Comparison of ENCODE assay signal across 28 cellular contexts in genomic region chr4:183068502-183068901, GRCh38.
"Had no signal": no experiment of that assay in that cellular context is flagged by ENCODE, and none has a peak within 500 bp of the region (broad histone marks: within the 10 kb centered on the region; RNA-seq: fewer than 3 reads in every experiment).

No MANE protein-coding gene starts in this region.

- H3K9me3 ChIP-seq: colonic mucosa, esophagus squamous epithelium had no signal

- H3K4me3 Mint-ChIP-seq: dendritic cell treated with granulocyte-macrophage colony-stimulating factor and Interleukin-4, amounts not matched to agents 40 ng/mL and 50 ng/mL, for 4 days; effector memory CD8-positive, alpha-beta T cell; endodermal cell had no signal

- H3K4me1 ChIP-seq: colonic mucosa, esophagus squamous epithelium, foreskin keratinocyte, gastrocnemius medialis, gastroesophageal sphincter had no signal

- H3K4me1 Mint-ChIP-seq: endodermal cell had no signal

- DNase-seq: colonic mucosa; cortex of kidney; dermis blood vessel endothelial cell; dorsolateral prefrontal cortex; effector CD4-positive, alpha-beta T cell; effector CD8-positive, alpha-beta T cell; effector memory CD4-positive, alpha-beta T cell; effector memory CD8-positive, alpha-beta T cell; endodermal cell; erythroblast; esophagus squamous epithelium; foreskin fibroblast; foreskin keratinocyte; gastrocnemius medialis; glutamatergic neuron; head of caudate nucleus; heart left ventricle; heart right ventricle had no signal

- H3K27me3 ChIP-seq: colonic mucosa, esophagus muscularis mucosa, esophagus squamous epithelium, foreskin keratinocyte, gastrocnemius medialis, gastroesophageal sphincter, heart left ventricle, heart right ventricle had no signal

- H3K27ac Mint-ChIP-seq: dendritic cell treated with granulocyte-macrophage colony-stimulating factor and Interleukin-4, amounts not matched to agents 40 ng/mL and 50 ng/mL, for 4 days; effector memory CD8-positive, alpha-beta T cell; endodermal cell had no signal

- ATAC-seq: effector memory CD8-positive, alpha-beta T cell; esophagus mucosa; foreskin keratinocyte; gastrocnemius medialis; gastroesophageal sphincter; heart left ventricle; heart right ventricle had no signal

- H3K27ac ChIP-seq: colonic mucosa, coronary artery, dorsolateral prefrontal cortex, epithelial cell of prostate, esophagus muscularis mucosa, esophagus squamous epithelium, foreskin keratinocyte, gastrocnemius medialis, gastroesophageal sphincter, heart left ventricle, heart right ventricle had no signal

- H3K4me3 ChIP-seq: colonic mucosa, coronary artery, dorsolateral prefrontal cortex, esophagus muscularis mucosa, esophagus squamous epithelium, gastrocnemius medialis, gastroesophageal sphincter, heart left ventricle, heart right ventricle had no signal

- H3K36me3 ChIP-seq: colonic mucosa, esophagus muscularis mucosa, esophagus squamous epithelium, gastrocnemius medialis, gastroesophageal sphincter, heart left ventricle, heart right ventricle had no signal

- FAIRE-seq: colon, endometrium, endothelial cell of umbilical vein, frontal cortex had no signal

- H3K27me3 Mint-ChIP-seq: dendritic cell treated with granulocyte-macrophage colony-stimulating factor and Interleukin-4, amounts not matched to agents 40 ng/mL and 50 ng/mL, for 4 days had no signal
